16 cellular contexts compared by ENCODE assay signal in genomic region chr7:124720195-124720594, GRCh38. TPM values are rescaled to one million over a fixed set of nuclear protein-coding genes. Genes with fewer than 3 reads are reported as not detected.
A peak's percentile ranks its signal among the peaks of the same experiment; 100 is the strongest.
DNase-seq lines count a peak whose midpoint lies in the region; ATAC-seq and TF ChIP-seq lines count a peak whose summit lies in the region.
"Had no signal": no experiment of that assay in that cellular context is flagged by ENCODE, and none has a peak within 500 bp of the region (broad histone marks: within the 10 kb centered on the region; RNA-seq: fewer than 3 reads in every experiment).

No MANE protein-coding gene starts in this region.

- no peak for ATAC-seq in GM19467 (IDR thresholded peaks at IDR 0.05; ENCODE audit: unreplicated experiment)
- no peak for ATAC-seq in HG02852 (IDR thresholded peaks at IDR 0.05; ENCODE audit: unreplicated experiment)

- H3K4me3 ChIP-seq in brain microvascular endothelial cell (ENCODE audit: low read depth, low read length) (no peak overlapping the region), kidney epithelial cell (ENCODE audit: low read depth, low read length) (no peak overlapping the region)
- H3K4me3 ChIP-seq: vagina had no signal

- H3K27ac ChIP-seq in brain microvascular endothelial cell = no peak overlapping the region
- H3K27ac ChIP-seq: vagina had no signal

- in situ Hi-C loops in brain microvascular endothelial cell (cut with HindIII; ENCODE audit: low pct_ligation_motif_present, low sequenced_read_pairs) = no loop called here

- H3K36me3 ChIP-seq in brain microvascular endothelial cell (replicated peaks) (no peaks in the 10 kb centered on the region), kidney epithelial cell (ENCODE audit: control insufficient read depth, insufficient read depth, low read length) (no peaks in the 10 kb centered on the region)
- H3K36me3 ChIP-seq: vagina had no signal

- TF ChIP-seq CTCF in brain microvascular endothelial cell (IDR thresholded peaks at IDR 0.05; ENCODE audit: low read depth, low read length, missing control alignments) = no peak
- no peak for TF ChIP-seq CTCF in kidney epithelial cell (IDR thresholded peaks at IDR 0.05; ENCODE audit: insufficient read depth, low read length, poor library complexity, severe bottlenecking)

- H3K27me3 ChIP-seq in brain microvascular endothelial cell (replicated peaks) (no peaks in the 10 kb centered on the region), kidney epithelial cell (ENCODE audit: control insufficient read depth, insufficient read depth, low read length) (no peaks in the 10 kb centered on the region)
- H3K27me3 ChIP-seq: vagina had no signal

- DNase-seq in AG08396 (ENCODE audit: low spot score) (peak; percentile 16), HT1080 (ENCODE audit: low read depth) (peak; percentile 79), brain microvascular endothelial cell (peak; percentile 21), kidney epithelial cell (ENCODE audit: low read depth) (peak; percentile 21), putamen (ENCODE audit: low spot score) (no peak)
- no peak for DNase-seq in activated naive CD4-positive, alpha-beta T cell (lab: John Stamatoyannopoulos, UW)
- DNase-seq: activated CD8-positive, alpha-beta memory T cell treated with anti-CD3 and anti-CD28 coated beads for 24 hours; anterior cingulate cortex; naive B cell; NCI-H1417; NCI-H524 treated with DMSO at 0.1 percent for 48 hours; stimulated activated naive CD4-positive, alpha-beta T cell treated with Interleukin-2 at 50 U/mL for 16 hours had no signal

RNA-seq across cellular contexts. Expression of gene GPR37, which starts 45.4 kb away (rescaled TPM):
- 0.79 and 0.80 TPM in 2 replicates for total RNA-seq in HT1080 (2014; rRNA removed; shearing (Covaris generic))
- polyA plus RNA-seq in HT1080 (2015; cell fraction: cytosol; rRNA removed) = 0.67 and 0.83 TPM in 2 replicates
- 1.2 TPM in 2 replicates for polyA plus RNA-seq in HT1080 (2015; cell fraction: nucleus; rRNA removed)
- 2.7 and 4.1 TPM in 2 replicates for total RNA-seq in kidney epithelial cell
- total RNA-seq: activated T-helper 2 cell treated with anti-CD3 and anti-CD28 coated beads, Interferon-gamma antibody, Interleukin-2, Interleukin-4, amounts not matched to agents 10 μg/mL and 5 μg/mL and 100 μg/mL, durations not matched to agents 14 hours and 24 hours and 36 hours had no signal

Comparison
In these comparisons a context has a peak if more than half of its experiments do, and no peak if none do; other contexts are left out.
1. DNase-seq: peak in AG08396 (single experiment), HT1080 (single experiment), brain microvascular endothelial cell (single experiment) and kidney epithelial cell (single experiment); none in activated naive CD4-positive, alpha-beta T cell (0 of 4) and putamen (single experiment).